Comparison of ENCODE assay signal across 1 cellular context in genomic region chr19:10625762-10626138, GRCh38.
TF ChIP-seq lines count a peak whose summit lies in the region.

No MANE protein-coding gene starts in this region.

TF ChIP-seq in A549, 52 proteins besides CTCF, POLR2A, EP300 and RAD21 (continued from another document):
- TF ChIP-seq REST (IDR thresholded peaks at IDR 0.05) (no peak), NFE2L2 (conservative IDR thresholded peaks at IDR 0.05; ENCODE audit: low read length) (no peak), CBX2 (IDR thresholded peaks at IDR 0.05; ENCODE audit: borderline replicate concordance, low read depth) (no peak), POLR2AphosphoS2 (conservative IDR thresholded peaks at IDR 0.05; ENCODE audit: low read length) (no peak), FOSL2 (IDR thresholded peaks at IDR 0.05) (no peak), FOSL2 (CRISPR knock-in tag; IDR thresholded peaks at IDR 0.05) (no peak), PBX3 (IDR thresholded peaks at IDR 0.05) (no peak), EHF (CRISPR knock-in tag; IDR thresholded peaks at IDR 0.05) (no peak), E2F6 (IDR thresholded peaks at IDR 0.05; ENCODE audit: borderline replicate concordance, low read depth) (no peak), GATA3 (IDR thresholded peaks at IDR 0.05; ENCODE audit: borderline replicate concordance) (no peak), KDM5A (IDR thresholded peaks at IDR 0.05) (no peak), KDM1A (IDR thresholded peaks at IDR 0.05; ENCODE audit: low read depth) (no peak)
TF ChIP-seq in A549: peak in this region for 0.
